8 cellular contexts compared by ENCODE assay signal in the genomic region with DNA sequence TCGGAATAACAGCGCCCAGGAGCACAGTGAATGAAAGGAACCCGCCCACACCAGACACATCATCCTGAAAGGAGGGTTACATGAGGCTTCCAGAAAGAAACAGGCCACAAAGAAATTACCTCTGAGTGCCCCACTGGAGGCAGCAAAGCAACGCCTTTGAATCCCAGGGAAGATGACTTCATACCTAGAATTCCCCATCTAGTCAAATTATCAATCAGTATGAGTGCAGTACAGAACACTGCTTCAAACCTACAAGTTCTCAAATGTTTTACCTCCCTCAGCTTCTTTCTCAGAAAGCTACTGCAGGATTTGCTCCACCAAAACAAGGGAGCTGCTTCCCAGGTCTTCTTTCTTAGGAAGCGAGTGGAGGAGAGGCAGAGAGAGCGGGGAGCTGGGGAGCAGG.
A peak's percentile ranks its signal among the peaks of the same experiment; 100 is the strongest.
DNase-seq lines count a peak whose midpoint lies in the region; ATAC-seq and TF ChIP-seq lines count a peak whose summit lies in the region.

No MANE protein-coding gene starts in this region.

- H3K4me1 ChIP-seq in endodermal cell (ENCODE audit: control insufficient read depth, insufficient read depth, low read length) = no peaks in the 10 kb centered on the region
- peaks cover 0 to 63% (median 8%) of the 10 kb centered on the region in 12 donors for H3K4me1 ChIP-seq in heart left ventricle

- H3K27me3 ChIP-seq in endodermal cell (ENCODE audit: control insufficient read depth, insufficient read depth, low read length, poor library complexity, severe bottlenecking) (no peaks in the 10 kb centered on the region), heart left ventricle (no peaks in the 10 kb centered on the region)

- DNase-seq in Daoy (ENCODE audit: low read depth) = peak; percentile 52
- DNase-seq in RPMI8226 = peak; percentile 6
- no peak for DNase-seq in endodermal cell
- no peak for DNase-seq in heart left ventricle
- DNase-seq in dermis blood vessel endothelial cell = no peak
- no peak for DNase-seq in NCI-H748 treated with DMSO at 0.1 percent for 48 hours (lab: John Stamatoyannopoulos, UW)
- no peak for DNase-seq in OCI-M2 (lab: John Stamatoyannopoulos, UW; ENCODE audit: unreplicated experiment)

- no peak overlapping the region for H3K4me3 ChIP-seq in endodermal cell (ENCODE audit: low read length)
- no peak overlapping the region for H3K4me3 ChIP-seq in heart left ventricle

- 84 to 92% methylated on average over 2 to 6 of the region's 6 CpGs for WGBS in endodermal cell (ENCODE audit: insufficient coverage in 1 of 2, insufficient read length in 1 of 2), 2 experiments
- WGBS in heart left ventricle, 4 donors = 76 to 96% (median 92%) methylated on average over 6 of the region's 6 CpGs

- H3K9me3 ChIP-seq in endodermal cell (ENCODE audit: control insufficient read depth, low read length) (peaks cover 4% of the 10 kb centered on the region), heart left ventricle (peaks cover 0 to 18% (median 0%) of the 10 kb centered on the region in 12 donors)

- TF ChIP-seq CTCF in endodermal cell (conservative IDR thresholded peaks at IDR 0.05) (peak; percentile 20), heart left ventricle (IDR thresholded peaks at IDR 0.05) (no peak)

- H3K36me3 ChIP-seq in endodermal cell (ENCODE audit: control insufficient read depth, insufficient read depth, low read length) = no peaks in the 10 kb centered on the region
- peaks cover 0 to 4% (median 0%) of the 10 kb centered on the region in 9 donors for H3K36me3 ChIP-seq in heart left ventricle

- peaks cover 12% of the 10 kb centered on the region for H3K36me3 Mint-ChIP-seq in endodermal cell (ENCODE audit: low read depth)

- intact Hi-C loops in heart left ventricle (cut with DNase I) = loop anchor here in 1 of 10 donors (10.0 kb wide), 1 partner anchor 134 kb away; no protein-coding TSS in a partner anchor

- H3K27ac ChIP-seq in endodermal cell (ENCODE audit: low read depth, low read length) (no peak overlapping the region), heart left ventricle (no peak overlapping the region)

- H3K27me3 Mint-ChIP-seq in endodermal cell (ENCODE audit: insufficient read depth) = no peaks in the 10 kb centered on the region

- no peak overlapping the region for H3K4me3 Mint-ChIP-seq in endodermal cell

- no peak for TF ChIP-seq POLR2A in heart left ventricle (IDR thresholded peaks at IDR 0.05)

- no peak overlapping the region for H3K9ac ChIP-seq in endodermal cell (ENCODE audit: extremely low read depth, low read length, poor library complexity, severe bottlenecking)

- ATAC-seq in GM21737 (IDR thresholded peaks at IDR 0.05; ENCODE audit: unreplicated experiment) = peak; percentile 36
- no peak for ATAC-seq in heart left ventricle

- no peak overlapping the region for H3K27ac Mint-ChIP-seq in endodermal cell

- H3K9me3 Mint-ChIP-seq in endodermal cell = peaks cover 10% of the 10 kb centered on the region

- H3K4me1 Mint-ChIP-seq in endodermal cell = peaks cover 12% of the 10 kb centered on the region

Comparison
In these comparisons a context has a peak if more than half of its experiments do, and no peak if none do; other contexts are left out.
1. DNase-seq: peak in Daoy (single experiment) and RPMI8226 (single experiment); none in endodermal cell (single experiment), heart left ventricle (0 of 5), dermis blood vessel endothelial cell (single experiment), NCI-H748 treated with DMSO at 0.1 percent for 48 hours (single experiment) and OCI-M2 (single experiment).